9 cellular contexts compared by ENCODE assay signal in genomic region chr19:12884926-12885748, GRCh38. TPM values are rescaled to one million over a fixed set of nuclear protein-coding genes. Genes with fewer than 3 reads are reported as not detected.
DNase-seq lines count a peak whose midpoint lies in the region; ATAC-seq, FAIRE-seq and TF ChIP-seq lines count a peak whose summit lies in the region.
"Had no signal": no experiment of that assay in that cellular context is flagged by ENCODE, and none has a peak within 500 bp of the region (broad histone marks: within the 10 kb centered on the region; RNA-seq: fewer than 3 reads in every experiment).

No MANE protein-coding gene starts in this region.

- H3K27ac ChIP-seq in heart left ventricle, result peak overlapping the region in 1 of 12 donors; percentile 37
- no peak overlapping the region for H3K27ac ChIP-seq in rectal smooth muscle tissue (ENCODE audit: low read depth, low read length)

- no peak for FAIRE-seq in urothelium cell line (lab: Jason Lieb, UNC)

- no peak for TF ChIP-seq POLR2A in heart left ventricle (IDR thresholded peaks at IDR 0.05)

- peaks cover 15% of the 10 kb centered on the region for H3K27me3 Mint-ChIP-seq in Calu3 (ENCODE audit: unreplicated experiment)
- H3K27me3 Mint-ChIP-seq in activated naive CD4-positive, alpha-beta T cell treated with anti-CD3 and anti-CD28 coated beads, Interleukin-2, amount 10 ng/mL, durations not matched to agents 7 days and 5 days, result peaks cover 9% of the 10 kb centered on the region

- no peak for TF ChIP-seq EP300 in Ishikawa (IDR thresholded peaks at IDR 0.05; ENCODE audit: borderline replicate concordance)

- H3K27me3 ChIP-seq in heart left ventricle (peaks cover 11 to 43% (median 23%) of the 10 kb centered on the region in 9 donors), rectal smooth muscle tissue (ENCODE audit: control insufficient read depth, insufficient read depth, low read length) (no peaks in the 10 kb centered on the region)

- no peak overlapping the region for H3K9ac ChIP-seq in rectal smooth muscle tissue (ENCODE audit: low read length)

- ATAC-seq in heart left ventricle, result peak in 3 of 4 donors; percentile 25 to 40 (median 36)

- CTCF ChIA-PET in Calu3 (lab: Charles Lee), result interaction anchor here (0.5 to 2.0 kb wide), 6 partner anchors 12 to 272 kb away, joined by 3 to 9 read pairs (median 5); partner anchors contain the start of gene SYCE2
- CTCF ChIA-PET in activated naive CD4-positive, alpha-beta T cell treated with anti-CD3 and anti-CD28 coated beads, Interleukin-2, amount 10 ng/mL, durations not matched to agents 7 days and 5 days (lab: Charles Lee), result interaction anchor here (0.6 to 9.4 kb wide), 16 partner anchors 20 to 190 kb away, joined by 3 to 87 read pairs (median 3); partner anchors contain the start of gene CALR

- H3K9me3 Mint-ChIP-seq in Calu3 (ENCODE audit: low read depth, unreplicated experiment), result peaks cover 3% of the 10 kb centered on the region
- peaks cover 12% of the 10 kb centered on the region for H3K9me3 Mint-ChIP-seq in activated naive CD4-positive, alpha-beta T cell treated with anti-CD3 and anti-CD28 coated beads, Interleukin-2, amount 10 ng/mL, durations not matched to agents 7 days and 5 days

- peaks cover 7% of the 10 kb centered on the region for H3K4me1 Mint-ChIP-seq in Calu3 (ENCODE audit: low read depth, unreplicated experiment)
- H3K4me1 Mint-ChIP-seq in activated naive CD4-positive, alpha-beta T cell treated with anti-CD3 and anti-CD28 coated beads, Interleukin-2, amount 10 ng/mL, durations not matched to agents 7 days and 5 days, result peaks cover 42% of the 10 kb centered on the region

- H3K9me3 ChIP-seq in heart left ventricle, result peaks cover 0 to 9% (median 0%) of the 10 kb centered on the region in 12 donors

- H3K36me3 ChIP-seq in heart left ventricle, result no peaks in the 10 kb centered on the region
- no peaks in the 10 kb centered on the region for H3K36me3 ChIP-seq in rectal smooth muscle tissue (ENCODE audit: control insufficient read depth, insufficient read depth, low read length)

- TF ChIP-seq CTCF in Calu3 (IDR thresholded peaks at IDR 0.05; ENCODE audit: unreplicated experiment), result peak; percentile 33
- TF ChIP-seq CTCF in heart left ventricle (IDR thresholded peaks at IDR 0.05), result peak; percentile 42 to 80 (median 60)

- H3K27ac Mint-ChIP-seq in Calu3 (ENCODE audit: unreplicated experiment), result no peak overlapping the region
- peak overlapping the region; percentile 92 for H3K27ac Mint-ChIP-seq in activated naive CD4-positive, alpha-beta T cell treated with anti-CD3 and anti-CD28 coated beads, Interleukin-2, amount 10 ng/mL, durations not matched to agents 7 days and 5 days

- H3K4me1 ChIP-seq in heart left ventricle (peaks cover 0 to 54% (median 19%) of the 10 kb centered on the region in 12 donors), rectal smooth muscle tissue (ENCODE audit: control insufficient read depth, insufficient read depth, low read length) (peaks cover 4% of the 10 kb centered on the region)

- TF ChIP-seq RAD21 in Ishikawa (IDR thresholded peaks at IDR 0.05; ENCODE audit: low read depth), result peak; percentile 26; the same call in 1 of the 2 replicates

- H3K4me3 ChIP-seq in heart left ventricle (peak overlapping the region; percentile 1 to 61 (median 38)), rectal smooth muscle tissue (ENCODE audit: low read length) (peak overlapping the region; percentile 59)

- intact Hi-C loops in Calu3 (cut with micrococcal nuclease; ENCODE audit: unreplicated experiment), result no loop called here
- intact Hi-C loops in heart left ventricle (cut with DNase I), result loop anchor here in 6 of 10 donors (5.0 to 10.0 kb wide), 4 partner anchors 50 to 210 kb away; partner anchors contain the start of genes DAND5 (in 4 of the 6), CALR (in 1 of the 6) and FARSA (in 1 of the 6)

- H3K36me3 Mint-ChIP-seq in Calu3 (ENCODE audit: insufficient read depth, unreplicated experiment), result peaks cover 27% of the 10 kb centered on the region
- peaks cover 2% of the 10 kb centered on the region for H3K36me3 Mint-ChIP-seq in activated naive CD4-positive, alpha-beta T cell treated with anti-CD3 and anti-CD28 coated beads, Interleukin-2, amount 10 ng/mL, durations not matched to agents 7 days and 5 days

- no TSS peak for BruUV-seq in Calu3 (replicated peaks; lab: Mats Ljungman, UMichigan)

- WGBS in heart left ventricle, 4 donors, result 3 to 15% (median 5%) methylated on average over 29 to 73 of the region's 73 CpGs

- in situ Hi-C loops in SK-MEL-5 (cut with HindIII; ENCODE audit: low pct_unique_long_range_greater_than_20kb, low sequenced_read_pairs), result no loop called here

- peak; percentile 87 for DNase-seq in Calu3
- peak; percentile 17 for DNase-seq in SK-MEL-5 (ENCODE audit: low read depth, low spot score)
- peak; percentile 95 for DNase-seq in activated naive CD4-positive, alpha-beta T cell treated with anti-CD3 and anti-CD28 coated beads, Interleukin-2, amount 10 ng/mL, durations not matched to agents 7 days and 5 days
- peak; percentile 56 to 84 (median 72) for DNase-seq in heart left ventricle
- DNase-seq in urothelium cell line (ENCODE audit: low spot score), result peak; percentile 35
- no peak for DNase-seq in occipital lobe (lab: John Stamatoyannopoulos, UW)

- peak overlapping the region; percentile 76 for H3K4me3 Mint-ChIP-seq in Calu3 (ENCODE audit: low read depth, unreplicated experiment)
- H3K4me3 Mint-ChIP-seq in activated naive CD4-positive, alpha-beta T cell treated with anti-CD3 and anti-CD28 coated beads, Interleukin-2, amount 10 ng/mL, durations not matched to agents 7 days and 5 days, result peak overlapping the region; percentile 87

TF ChIP-seq in Ishikawa, 13 proteins besides CTCF, POLR2A, EP300 and RAD21 (continues in another document):
- TF ChIP-seq, protein P1, sequence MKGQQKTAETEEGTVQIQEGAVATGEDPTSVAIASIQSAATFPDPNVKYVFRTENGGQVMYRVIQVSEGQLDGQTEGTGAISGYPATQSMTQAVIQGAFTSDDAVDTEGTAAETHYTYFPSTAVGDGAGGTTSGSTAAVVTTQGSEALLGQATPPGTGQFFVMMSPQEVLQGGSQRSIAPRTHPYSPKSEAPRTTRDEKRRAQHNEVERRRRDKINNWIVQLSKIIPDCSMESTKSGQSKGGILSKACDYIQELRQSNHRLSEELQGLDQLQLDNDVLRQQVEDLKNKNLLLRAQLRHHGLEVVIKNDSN (IDR thresholded peaks at IDR 0.05), result peak; percentile 43; the same call in 1 of the 2 replicates
- TF ChIP-seq, protein P2, sequence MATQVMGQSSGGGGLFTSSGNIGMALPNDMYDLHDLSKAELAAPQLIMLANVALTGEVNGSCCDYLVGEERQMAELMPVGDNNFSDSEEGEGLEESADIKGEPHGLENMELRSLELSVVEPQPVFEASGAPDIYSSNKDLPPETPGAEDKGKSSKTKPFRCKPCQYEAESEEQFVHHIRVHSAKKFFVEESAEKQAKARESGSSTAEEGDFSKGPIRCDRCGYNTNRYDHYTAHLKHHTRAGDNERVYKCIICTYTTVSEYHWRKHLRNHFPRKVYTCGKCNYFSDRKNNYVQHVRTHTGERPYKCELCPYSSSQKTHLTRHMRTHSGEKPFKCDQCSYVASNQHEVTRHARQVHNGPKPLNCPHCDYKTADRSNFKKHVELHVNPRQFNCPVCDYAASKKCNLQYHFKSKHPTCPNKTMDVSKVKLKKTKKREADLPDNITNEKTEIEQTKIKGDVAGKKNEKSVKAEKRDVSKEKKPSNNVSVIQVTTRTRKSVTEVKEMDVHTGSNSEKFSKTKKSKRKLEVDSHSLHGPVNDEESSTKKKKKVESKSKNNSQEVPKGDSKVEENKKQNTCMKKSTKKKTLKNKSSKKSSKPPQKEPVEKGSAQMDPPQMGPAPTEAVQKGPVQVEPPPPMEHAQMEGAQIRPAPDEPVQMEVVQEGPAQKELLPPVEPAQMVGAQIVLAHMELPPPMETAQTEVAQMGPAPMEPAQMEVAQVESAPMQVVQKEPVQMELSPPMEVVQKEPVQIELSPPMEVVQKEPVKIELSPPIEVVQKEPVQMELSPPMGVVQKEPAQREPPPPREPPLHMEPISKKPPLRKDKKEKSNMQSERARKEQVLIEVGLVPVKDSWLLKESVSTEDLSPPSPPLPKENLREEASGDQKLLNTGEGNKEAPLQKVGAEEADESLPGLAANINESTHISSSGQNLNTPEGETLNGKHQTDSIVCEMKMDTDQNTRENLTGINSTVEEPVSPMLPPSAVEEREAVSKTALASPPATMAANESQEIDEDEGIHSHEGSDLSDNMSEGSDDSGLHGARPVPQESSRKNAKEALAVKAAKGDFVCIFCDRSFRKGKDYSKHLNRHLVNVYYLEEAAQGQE (IDR thresholded peaks at IDR 0.05; ENCODE audit: low read depth), result no peak

RNA-seq across cellular contexts. Expression of gene KLF1, which starts 1.9 kb away (rescaled TPM):
- total RNA-seq in Calu3 (2022) (not detected in 2 replicates), heart left ventricle (under 1 TPM in 2 of 9 donors, not detected in 7; 0.19 to 0.25 TPM), occipital lobe (0.31 TPM)
- total RNA-seq in SK-MEL-5 (2014; rRNA removed; shearing (Covaris generic)), result 0.24 TPM in 1 of 2 replicates, not detected in the other
- polyA plus RNA-seq in SK-MEL-5 (2015; cell fraction: cytosol; rRNA removed), result 0.12 and 0.27 TPM in 2 replicates
- polyA plus RNA-seq in SK-MEL-5 (2015; cell fraction: nucleus; rRNA removed), result not detected in 2 replicates
- polyA plus RNA-seq in heart left ventricle, result not detected
- total RNA-seq: HT1080 had no signal

RNA-seq across cellular contexts. Expression of gene DNASE2, which starts 3.9 kb away (rescaled TPM):
- total RNA-seq in Calu3 (2022) (32.7 and 38.4 TPM in 2 replicates), heart left ventricle (10 to 100 TPM; 15.9 to 41.1 (median 23.3) TPM), occipital lobe (4.5 TPM)
- total RNA-seq in SK-MEL-5 (2014; rRNA removed; shearing (Covaris generic)), result 74.1 and 75.9 TPM in 2 replicates
- 144 and 167 TPM in 2 replicates for polyA plus RNA-seq in SK-MEL-5 (2015; cell fraction: cytosol; rRNA removed)
- polyA plus RNA-seq in SK-MEL-5 (2015; cell fraction: nucleus; rRNA removed), result 14.9 and 15.6 TPM in 2 replicates
- polyA plus RNA-seq in heart left ventricle, result 10 to 100 TPM; 11.7 to 31.7 TPM

RNA-seq across cellular contexts. Expression of gene GCDH, which starts 5.8 kb away (rescaled TPM):
- total RNA-seq in Calu3 (2022) (23.6 and 26.8 TPM in 2 replicates), heart left ventricle (100 to 1,000 TPM in 1 of 9 donors, 10 to 100 TPM in 8; 29.8 to 105 (median 46.7) TPM), occipital lobe (14.7 TPM)
- 14.2 and 20.5 TPM in 2 replicates for total RNA-seq in SK-MEL-5 (2014; rRNA removed; shearing (Covaris generic))
- 36.7 and 41.0 TPM in 2 replicates for polyA plus RNA-seq in SK-MEL-5 (2015; cell fraction: cytosol; rRNA removed)
- 86.1 and 99.5 TPM in 2 replicates for polyA plus RNA-seq in SK-MEL-5 (2015; cell fraction: nucleus; rRNA removed)
- 100 to 1,000 TPM in 1 of 2 donors, 10 to 100 TPM in 1; 28.7 to 107 TPM for polyA plus RNA-seq in heart left ventricle

RNA-seq across cellular contexts. Expression of gene SYCE2, which starts 34.0 kb away (rescaled TPM):
- 1.1 TPM in 1 of 2 replicates, not detected in the other for total RNA-seq in Calu3 (2022)
- total RNA-seq in SK-MEL-5 (2014; rRNA removed; shearing (Covaris generic)), result 0.50 and 0.64 TPM in 2 replicates
- polyA plus RNA-seq in SK-MEL-5 (2015; cell fraction: cytosol; rRNA removed), result 0.30 and 0.39 TPM in 2 replicates
- polyA plus RNA-seq in SK-MEL-5 (2015; cell fraction: nucleus; rRNA removed), result 0.63 TPM in 1 of 2 replicates, not detected in the other
- under 1 TPM in 1 of 9 donors, not detected in 8; 0.24 TPM for total RNA-seq in heart left ventricle
- polyA plus RNA-seq in heart left ventricle, result under 1 TPM in 1 of 2 donors, not detected in 1; 0.06 TPM
- not detected for total RNA-seq in occipital lobe

RNA-seq across cellular contexts. Expression of gene MAST1, which starts 46.8 kb away (rescaled TPM):
- total RNA-seq in Calu3 (2022), result 1.3 and 2.6 TPM in 2 replicates
- total RNA-seq in SK-MEL-5 (2014; rRNA removed; shearing (Covaris generic)), result 1.9 and 2.3 TPM in 2 replicates
- 2.7 and 6.7 TPM in 2 replicates for polyA plus RNA-seq in SK-MEL-5 (2015; cell fraction: cytosol; rRNA removed)
- 16.3 and 41.1 TPM in 2 replicates for polyA plus RNA-seq in SK-MEL-5 (2015; cell fraction: nucleus; rRNA removed)
- 1 to 10 TPM in 2 of 9 donors, under 1 TPM in 4, not detected in 3; 0.27 to 1.7 (median 0.31) TPM for total RNA-seq in heart left ventricle
- under 1 TPM; 0.15 to 0.37 TPM for polyA plus RNA-seq in heart left ventricle
- 35.1 TPM for total RNA-seq in occipital lobe
